25 cellular contexts compared by ENCODE assay signal in the genomic region with DNA sequence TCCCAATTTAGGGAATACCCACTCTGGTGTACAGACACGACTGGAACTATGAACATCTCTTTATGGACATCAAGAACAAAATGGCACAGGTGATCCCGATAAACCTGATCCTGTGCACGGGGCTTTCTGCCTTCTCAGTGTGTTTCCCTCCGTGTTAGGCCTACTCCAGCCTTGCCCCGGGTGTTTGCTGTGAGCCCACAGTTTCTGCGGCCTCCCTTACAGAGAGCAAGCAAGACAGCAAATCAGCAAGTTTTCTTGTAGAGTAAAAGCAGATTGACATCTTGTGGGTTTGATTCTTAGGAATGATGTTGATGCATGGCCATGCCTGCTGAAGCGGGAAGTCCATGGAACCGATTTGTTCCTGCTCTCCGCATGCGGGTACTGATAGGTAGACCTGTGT. TPM values are rescaled to one million over a fixed set of nuclear protein-coding genes. Genes with fewer than 3 reads are reported as not detected.
DNase-seq lines count a peak whose midpoint lies in the region; ATAC-seq and TF ChIP-seq lines count a peak whose summit lies in the region.
"Had no signal": no experiment of that assay in that cellular context is flagged by ENCODE, and none has a peak within 500 bp of the region (broad histone marks: within the 10 kb centered on the region; RNA-seq: fewer than 3 reads in every experiment).

No MANE protein-coding gene starts in this region.

- no peaks in the 10 kb centered on the region for H3K27me3 Mint-ChIP-seq in activated T-cell treated with anti-CD3 and anti-CD28 coated beads, Interleukin-2, amount 50 U/mL, for 72 hours (ENCODE audit: low read depth)
- H3K27me3 Mint-ChIP-seq in chondrocyte (ENCODE audit: low read depth) (no peaks in the 10 kb centered on the region), nephron (ENCODE audit: low read depth) (no peaks in the 10 kb centered on the region)
- H3K27me3 Mint-ChIP-seq: CD8-positive, alpha-beta memory T cell had no signal

- no peak overlapping the region for H3K4me3 ChIP-seq in foreskin fibroblast (ENCODE audit: low read depth in 1 of 2, low read length in 2 of 2)

- ATAC-seq in activated T-cell treated with anti-CD3 and anti-CD28 coated beads, Interleukin-2, amount 50 U/mL, for 72 hours (replicated peaks in 1 of 2) = no peak
- no peak for ATAC-seq in stimulated activated effector memory CD8-positive, alpha-beta T cell treated with anti-CD3 and anti-CD28 coated beads, Interleukin-12 subunit alpha, Interleukin-12 subunit beta, amount 100 ng/mL, for 72 hours

- H3K27ac Mint-ChIP-seq in activated T-cell treated with anti-CD3 and anti-CD28 coated beads, Interleukin-2, amount 50 U/mL, for 72 hours = no peak overlapping the region
- H3K27ac Mint-ChIP-seq in chondrocyte (ENCODE audit: unreplicated experiment) (peak overlapping the region; percentile 89), nephron (peak overlapping the region; percentile 72 to 76 (median 74))
- H3K27ac Mint-ChIP-seq in stimulated activated effector memory CD8-positive, alpha-beta T cell treated with anti-CD3 and anti-CD28 coated beads, Interleukin-12 subunit alpha, Interleukin-12 subunit beta, amount 100 ng/mL, for 72 hours = peak overlapping the region; percentile 78
- H3K27ac Mint-ChIP-seq: CD14-positive monocyte had no signal

- intact Hi-C loops in posterior vena cava (cut with DNase I) = no loop called here

- H3K9me3 Mint-ChIP-seq in activated T-cell treated with anti-CD3 and anti-CD28 coated beads, Interleukin-2, amount 50 U/mL, for 72 hours = no peaks in the 10 kb centered on the region
- H3K9me3 Mint-ChIP-seq in chondrocyte (ENCODE audit: low read depth) = no peaks in the 10 kb centered on the region
- no peaks in the 10 kb centered on the region for H3K9me3 Mint-ChIP-seq in nephron
- H3K9me3 Mint-ChIP-seq in stimulated activated effector memory CD8-positive, alpha-beta T cell treated with anti-CD3 and anti-CD28 coated beads, Interleukin-12 subunit alpha, Interleukin-12 subunit beta, amount 100 ng/mL, for 72 hours = no peaks in the 10 kb centered on the region
- H3K9me3 Mint-ChIP-seq: CD8-positive, alpha-beta memory T cell had no signal

- peak; percentile 10 for DNase-seq in activated T-cell treated with anti-CD3 and anti-CD28 coated beads, Interleukin-2, amount 50 U/mL, for 1 hour
- no peak for DNase-seq in activated T-cell treated with anti-CD3 and anti-CD28 coated beads, Interleukin-2, amount 50 U/mL, for 72 hours
- no peak for DNase-seq in chondrocyte (ENCODE audit: low spot score)
- no peak for DNase-seq in stimulated activated effector memory CD8-positive, alpha-beta T cell treated with anti-CD3 and anti-CD28 coated beads, Interleukin-12 subunit alpha, Interleukin-12 subunit beta, amount 100 ng/mL, for 72 hours (ENCODE audit: low spot score in 2 of 2)
- DNase-seq in 8988T = no peak
- DNase-seq in foreskin fibroblast = no peak
- DNase-seq in posterior vena cava (ENCODE audit: low spot score) = no peak
- DNase-seq: ACHN; BE2C; CD8-positive, alpha-beta memory T cell; DMS 273 treated with DMSO at 0.1 percent for 48 hours; DMS79; EL; GF-D8; IMR-90; KG1; MM.1S; NCI-H1417; NCI-H1694; NCI-H2081; NCI-H2227 treated with DMSO at 0.1 percent for 48 hours; Right ventricle myocardium superior; RPMI8226 had no signal

- TF ChIP-seq CTCF in chondrocyte (IDR thresholded peaks at IDR 0.05) = no peak
- no peak for TF ChIP-seq CTCF in nephron (IDR thresholded peaks at IDR 0.05; ENCODE audit: unreplicated experiment in 3 of 3)
- TF ChIP-seq CTCF in foreskin fibroblast (IDR thresholded peaks at IDR 0.05; ENCODE audit: low read depth, low read length) = no peak

- peaks cover 23 to 48% of the 10 kb centered on the region in 2 donors for H3K36me3 Mint-ChIP-seq in activated T-cell treated with anti-CD3 and anti-CD28 coated beads, Interleukin-2, amount 50 U/mL, for 72 hours (ENCODE audit: insufficient read depth in 2 of 2)
- H3K36me3 Mint-ChIP-seq in chondrocyte (ENCODE audit: low read depth) (peaks cover 42% of the 10 kb centered on the region), nephron (ENCODE audit: low read depth) (peaks cover 41% of the 10 kb centered on the region)
- H3K36me3 Mint-ChIP-seq in stimulated activated effector memory CD8-positive, alpha-beta T cell treated with anti-CD3 and anti-CD28 coated beads, Interleukin-12 subunit alpha, Interleukin-12 subunit beta, amount 100 ng/mL, for 72 hours = peaks cover 100% of the 10 kb centered on the region

- H3K4me1 Mint-ChIP-seq in activated T-cell treated with anti-CD3 and anti-CD28 coated beads, Interleukin-2, amount 50 U/mL, for 72 hours (ENCODE audit: low read depth) = no peaks in the 10 kb centered on the region
- peaks cover 29% of the 10 kb centered on the region for H3K4me1 Mint-ChIP-seq in chondrocyte (ENCODE audit: low read depth)
- peaks cover 39% of the 10 kb centered on the region for H3K4me1 Mint-ChIP-seq in nephron
- peaks cover 7% of the 10 kb centered on the region for H3K4me1 Mint-ChIP-seq in stimulated activated effector memory CD8-positive, alpha-beta T cell treated with anti-CD3 and anti-CD28 coated beads, Interleukin-12 subunit alpha, Interleukin-12 subunit beta, amount 100 ng/mL, for 72 hours
- H3K4me1 Mint-ChIP-seq: CD14-positive monocyte had no signal

- H3K4me3 Mint-ChIP-seq in activated T-cell treated with anti-CD3 and anti-CD28 coated beads, Interleukin-2, amount 50 U/mL, for 72 hours = no peak overlapping the region
- H3K4me3 Mint-ChIP-seq in chondrocyte (ENCODE audit: unreplicated experiment) (peak overlapping the region; percentile 4), nephron (no peak overlapping the region)
- no peak overlapping the region for H3K4me3 Mint-ChIP-seq in stimulated activated effector memory CD8-positive, alpha-beta T cell treated with anti-CD3 and anti-CD28 coated beads, Interleukin-12 subunit alpha, Interleukin-12 subunit beta, amount 100 ng/mL, for 72 hours
- H3K4me3 Mint-ChIP-seq: CD14-positive monocyte; CD8-positive, alpha-beta memory T cell had no signal

RNA-seq across cellular contexts. Expression of a gene that starts 26.4 kb away (rescaled TPM):
- 10 to 100 TPM; 25.3 to 29.0 TPM for total RNA-seq in activated T-cell treated with anti-CD3 and anti-CD28 coated beads, Interleukin-2, amount 50 U/mL, for 72 hours
- total RNA-seq in chondrocyte (22.8 to 32.5 TPM (median 27.0 TPM) in 3 replicates), posterior vena cava (10 to 100 TPM; 14.1 to 15.5 TPM)
